In the genomic region with DNA sequence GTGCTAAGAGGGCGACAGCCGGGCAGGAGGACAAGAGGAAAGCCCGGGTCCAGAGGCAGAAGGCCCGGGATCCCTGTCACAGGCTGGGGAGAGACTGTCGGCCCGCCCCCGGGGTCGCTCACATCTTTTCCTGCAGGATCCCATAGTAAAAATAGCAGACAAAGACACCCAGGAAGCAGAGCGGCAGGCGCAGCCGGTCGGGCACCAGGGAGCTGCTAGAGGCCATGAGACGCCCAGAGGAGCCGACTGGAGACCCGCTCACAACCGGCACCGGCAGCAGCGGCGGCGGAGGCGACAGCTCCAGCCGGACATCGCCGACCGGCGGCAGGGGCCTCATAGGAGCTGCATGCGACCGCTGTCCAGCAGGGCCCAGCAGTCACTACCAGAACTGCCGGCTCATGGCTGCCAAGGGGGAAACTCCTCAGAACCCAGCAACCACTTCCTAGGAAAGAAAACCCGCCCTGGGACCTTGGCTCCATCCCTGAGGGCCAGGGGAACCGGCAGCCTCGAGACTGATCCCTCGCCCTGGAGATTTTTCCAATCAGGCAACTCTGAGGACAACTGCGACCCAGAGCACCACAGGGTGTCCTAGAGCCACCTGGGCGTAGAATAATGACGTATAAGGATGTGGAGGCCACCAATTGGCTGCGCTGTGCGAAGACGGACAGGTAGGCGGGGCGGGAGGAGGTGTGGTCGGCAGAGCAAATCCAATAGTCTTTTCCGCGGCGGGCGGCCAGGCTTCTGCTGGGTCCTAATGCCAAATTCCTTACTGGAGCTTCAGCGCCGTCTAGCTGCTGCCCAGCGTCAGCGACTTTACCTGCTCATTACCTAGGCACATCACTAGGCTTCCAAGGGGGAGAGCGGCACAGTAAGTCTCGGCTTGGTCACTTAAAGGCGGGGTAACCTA, we compare ENCODE assay signal across 1 cellular context.
A peak's percentile ranks its signal among the peaks of the same experiment; 100 is the strongest.
TF ChIP-seq lines count a peak whose summit lies in the region.

TSS of gene SLC35B1 (minus strand) at position 357 of the 907 bp plus-strand sequence. CDS start at position 226, 131 bp downstream.

TF ChIP-seq in GM23338, 12 proteins besides CTCF, POLR2A, EP300 and RAD21 (continued from another document):
- TF ChIP-seq ZNF462 (CRISPR knock-in tag; IDR thresholded peaks at IDR 0.05) (no peak), POLR2AphosphoS5 (IDR thresholded peaks at IDR 0.05; ENCODE audit: low read depth) (peak; percentile 43; the same call in 1 of the 2 replicates), CREB1 (CRISPR knock-in tag; IDR thresholded peaks at IDR 0.05; ENCODE audit: low read depth) (peak; percentile 95)
